Comparison of ENCODE assay signal across 8 cellular contexts in the genomic region with DNA sequence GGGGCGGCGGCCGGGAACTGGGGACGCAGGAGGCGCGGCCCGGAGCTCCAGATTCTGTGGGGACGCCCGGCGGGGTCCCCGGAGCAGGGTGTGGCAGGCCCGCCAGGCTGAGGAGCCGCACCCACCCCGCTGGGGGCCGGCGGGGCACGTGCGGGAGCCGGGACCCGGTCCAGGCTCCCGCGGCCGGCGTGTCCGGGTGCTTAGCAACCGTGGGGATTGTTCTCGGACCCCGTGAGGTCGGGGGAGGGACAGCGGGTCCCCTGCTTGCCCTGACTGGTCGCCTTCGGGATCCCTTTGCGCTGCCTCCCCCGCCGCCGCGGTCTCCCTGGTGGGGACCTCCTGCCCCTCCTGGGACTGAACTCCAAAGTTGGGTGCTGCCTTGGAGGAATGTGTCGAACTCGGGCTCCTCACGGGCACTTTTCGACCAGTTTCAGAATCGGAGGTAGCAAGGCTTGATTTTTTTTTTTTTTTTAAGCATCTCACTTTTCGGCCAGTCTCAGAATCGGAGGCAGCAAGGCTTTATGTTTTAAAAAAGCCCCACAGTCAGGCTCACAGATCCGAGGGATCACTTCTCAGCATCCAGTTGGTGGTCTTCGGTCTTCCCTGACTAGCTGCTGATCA. TPM values are rescaled to one million over a fixed set of nuclear protein-coding genes. Genes with fewer than 3 reads are reported as not detected.
DNase-seq lines count a peak whose midpoint lies in the region; ATAC-seq, FAIRE-seq and TF ChIP-seq lines count a peak whose summit lies in the region.

No MANE protein-coding gene starts in this region.

- no peak for ATAC-seq in CD4-positive, alpha-beta T cell (ENCODE audit: poor library complexity)
- ATAC-seq in GM19351 (IDR thresholded peaks at IDR 0.05; ENCODE audit: unreplicated experiment) = peak; percentile 36
- ATAC-seq in HG03432 (IDR thresholded peaks at IDR 0.05; ENCODE audit: unreplicated experiment) = peak; percentile 33
- peak; percentile 60 for ATAC-seq in K562
- ATAC-seq in gastrocnemius medialis = peak; percentile 6 to 20

- H3K36me3 Mint-ChIP-seq in CD4-positive, alpha-beta T cell (ENCODE audit: low read depth) = peaks cover 33% of the 10 kb centered on the region

- peak overlapping the region; percentile 89 for H3K27ac Mint-ChIP-seq in CD4-positive, alpha-beta T cell

- 1% methylated on average over 39 of the region's 46 CpGs for WGBS in K562 (ENCODE audit: insufficient coverage, low coverage, missing lambda C conversion rate)
- WGBS in iPS DF 6.9 (ENCODE audit: insufficient coverage, insufficient read length) = no CpG with 5 or more reads among the region's 46 CpGs

- TF ChIP-seq POLR2A in K562 (conservative IDR thresholded peaks at IDR 0.05) = peak; percentile 23; the same call in 1 of the 2 replicates
- no peak for TF ChIP-seq POLR2A in gastrocnemius medialis (IDR thresholded peaks at IDR 0.05)

- peak overlapping the region; percentile 85 for H3K4me3 Mint-ChIP-seq in CD4-positive, alpha-beta T cell

- no peaks in the 10 kb centered on the region for H3K9me3 ChIP-seq in CD4-positive, alpha-beta T cell (ENCODE audit: control insufficient read depth, low read length)
- H3K9me3 ChIP-seq in K562 (replicated peaks; ENCODE audit: control insufficient read depth, insufficient read depth, low read depth, low read length) = no peaks in the 10 kb centered on the region
- no peaks in the 10 kb centered on the region for H3K9me3 ChIP-seq in iPS DF 6.9 (ENCODE audit: control insufficient read depth, insufficient read depth, low read length)
- no peaks in the 10 kb centered on the region for H3K9me3 ChIP-seq in gastrocnemius medialis

- H4K20me1 ChIP-seq in K562 (replicated peaks; ENCODE audit: control insufficient read depth, insufficient read depth, low read length) = no peaks in the 10 kb centered on the region

- in situ Hi-C loops in K562 (cut with MboI) (no loop called here), gastrocnemius medialis (cut with MboI; ENCODE audit: low sequenced_read_pairs in 4 of 4) (no loop called here)

- H3K4me2 ChIP-seq in K562 (ENCODE audit: insufficient read depth, low read length) = peak overlapping the region; percentile 89

- no peaks in the 10 kb centered on the region for H3K27me3 ChIP-seq in CD4-positive, alpha-beta T cell (ENCODE audit: control insufficient read depth, insufficient read depth, low read length)
- H3K27me3 ChIP-seq in K562 (ENCODE audit: control insufficient read depth in 2 of 2, insufficient read depth in 2 of 2, low read length in 2 of 2) (no peaks in the 10 kb centered on the region), iPS DF 6.9 (ENCODE audit: control insufficient read depth, insufficient read depth, low read length) (no peaks in the 10 kb centered on the region), gastrocnemius medialis (no peaks in the 10 kb centered on the region)

- H3K27me3 Mint-ChIP-seq in CD4-positive, alpha-beta T cell = no peaks in the 10 kb centered on the region

- peak overlapping the region; percentile 61 for H3K27ac ChIP-seq in CD4-positive, alpha-beta T cell (ENCODE audit: low read depth, low read length)
- H3K27ac ChIP-seq in K562 (ENCODE audit: extremely low read depth, low read depth, low read length) (peak overlapping the region; percentile 69), iPS DF 6.9 (ENCODE audit: low read length) (no peak overlapping the region), gastrocnemius medialis (peak overlapping the region; percentile 88 to 97 (median 92))

- H3K36me3 ChIP-seq in K562 (ENCODE audit: control insufficient read depth, insufficient read depth, low read length) = peaks cover 6% of the 10 kb centered on the region; the same call in 1 of the 3 replicates
- no peaks in the 10 kb centered on the region for H3K36me3 ChIP-seq in iPS DF 6.9 (ENCODE audit: control insufficient read depth, insufficient read depth, low read length)
- H3K36me3 ChIP-seq in gastrocnemius medialis = peaks cover 0 to 32% of the 10 kb centered on the region in 2 donors

- POLR2A ChIA-PET in CD4-positive, alpha-beta T cell (lab: Charles Lee) = interaction anchor here (0.7 to 1.9 kb wide), 24 partner anchors 12 to 1456 kb away, joined by 3 to 58 read pairs (median 5); a partner anchor contains a TSS
- POLR2A ChIA-PET in K562 (lab: Yijun Ruan, JAX) = interaction anchor here (0.7 to 1.4 kb wide), 13 partner anchors 9 to 922 kb away, joined by 3 to 13 read pairs (median 4); a partner anchor contains a TSS

- H3K4me1 Mint-ChIP-seq in CD4-positive, alpha-beta T cell (ENCODE audit: low read depth) = peaks cover 24% of the 10 kb centered on the region

- TF ChIP-seq RAD21 in K562 (CRISPR knock-in tag; conservative IDR thresholded peaks at IDR 0.05 in 1 of 2, IDR thresholded peaks at IDR 0.05 in 1 of 2) = no peak

- H3K9me3 Mint-ChIP-seq in CD4-positive, alpha-beta T cell = no peaks in the 10 kb centered on the region

- H3K9me1 ChIP-seq in K562 (ENCODE audit: control insufficient read depth, insufficient read depth, low read length) = no peaks in the 10 kb centered on the region

- H3K9ac ChIP-seq in K562 (ENCODE audit: insufficient read depth in 1 of 2, low read depth in 2 of 2, low read length in 2 of 2) = peak overlapping the region; percentile 70 to 94

- BruUV-seq in K562 (replicated peaks; lab: Mats Ljungman, UMichigan) = no TSS peak

- peak overlapping the region; percentile 91 for H2AFZ ChIP-seq in K562 (ENCODE audit: low read depth, low read length)

- peak in 8 of 10 experiments; percentile 4 to 42 (median 20) for DNase-seq in CD4-positive, alpha-beta T cell
- DNase-seq in SK-N-DZ (ENCODE audit: low spot score) (peak; percentile 45), K562 (ENCODE audit: extremely low read depth in 1 of 4, low spot score in 3 of 4) (peak; percentile 77 to 88 (median 84)), iPS DF 6.9 (ENCODE audit: low read depth, low spot score) (no peak), gastrocnemius medialis (peak; percentile 4 to 41), OCI-M2 (lab: John Stamatoyannopoulos, UW; ENCODE audit: unreplicated experiment) (no peak)

- H3K79me2 ChIP-seq in K562 (ENCODE audit: control insufficient read depth, insufficient read depth, low read length) = peaks cover 6% of the 10 kb centered on the region; the same call in 1 of the 3 replicates

- TF ChIP-seq CTCF in CD4-positive, alpha-beta T cell (IDR thresholded peaks at IDR 0.05) = no peak
- TF ChIP-seq CTCF in K562 (IDR thresholded peaks at IDR 0.05 in 2 of 3, conservative IDR thresholded peaks at IDR 0.05 in 1 of 3; ENCODE audit: insufficient read depth in 2 of 3, low read depth in 1 of 3, low read length in 3 of 3) (no peak), gastrocnemius medialis (IDR thresholded peaks at IDR 0.05 in 4 of 5, conservative IDR thresholded peaks at IDR 0.05 in 1 of 5) (no peak)

- H3K4me1 ChIP-seq in K562 (replicated peaks in 1 of 2; ENCODE audit: control insufficient read depth in 2 of 2, insufficient read depth in 2 of 2, low read length in 2 of 2) = peaks cover 13 to 18% of the 10 kb centered on the region in 2 experiments; a peak in 4 of 5 replicates
- H3K4me1 ChIP-seq in iPS DF 6.9 (ENCODE audit: control insufficient read depth, insufficient read depth, low read length) = peaks cover 1% of the 10 kb centered on the region; the same call in 1 of the 2 replicates
- H3K4me1 ChIP-seq in gastrocnemius medialis = peaks cover 17 to 20% of the 10 kb centered on the region in 2 donors

- H3K4me3 ChIP-seq in K562 = peak overlapping the region; percentile 86
- peak overlapping the region; percentile 95 for H3K4me3 ChIP-seq in iPS DF 6.9 (ENCODE audit: low read length)
- peak overlapping the region; percentile 69 to 92 (median 72) for H3K4me3 ChIP-seq in gastrocnemius medialis

- no peak for TF ChIP-seq EP300 in K562 (IDR thresholded peaks at IDR 0.05; ENCODE audit: low read length)

- CTCF ChIA-PET in CD4-positive, alpha-beta T cell (lab: Charles Lee) = interaction anchor here (0.5 to 2.8 kb wide), 11 partner anchors 9 to 317 kb away, joined by 3 to 44 read pairs (median 3); a partner anchor contains a TSS
- CTCF ChIA-PET in K562 (lab: Yijun Ruan, JAX; ENCODE audit: low intra/inter-chr PET ratio) = interaction anchor here (0.6 to 1.0 kb wide), 2 partner anchors 15 to 49 kb away, joined by 3 to 5 read pairs; no protein-coding TSS in a partner anchor

- FAIRE-seq in K562 (lab: Jason Lieb, UNC) = no peak

- intact Hi-C loops in CD4-positive, alpha-beta T cell (cut with DNase I, micrococcal nuclease) = loop anchor here (2.0 to 10.0 kb wide), 5 partner anchors 46 to 494 kb away; a partner anchor contains a TSS
- intact Hi-C loops in K562 (cut with micrococcal nuclease) (no loop called here), gastrocnemius medialis (cut with DNase I; ENCODE audit: low total_unique reads) (loop anchor here (5.0 kb wide), 3 partner anchors 234 to 404 kb away; a partner anchor contains a TSS)

RNA-seq across cellular contexts. Expression of a gene that starts 0.5 kb away (rescaled TPM):
- 10 to 100 TPM; 26.0 to 28.7 TPM for total RNA-seq in CD4-positive, alpha-beta T cell
- polyA plus RNA-seq in SK-N-DZ (2014; cell fraction: cytosol; rRNA removed) = 9.1 and 10.8 TPM in 2 replicates
- 7.5 and 9.3 TPM in 2 replicates for polyA plus RNA-seq in SK-N-DZ (2014; cell fraction: nucleus; rRNA removed)
- 12.3 and 13.2 TPM in 2 replicates for total RNA-seq in K562 (2011; cell fraction: chromatin; rRNA removed; ENCODE audit: low replicate concordance)
- 6.0 and 6.4 TPM in 2 replicates for total RNA-seq in K562 (2011; cell fraction: nucleolus; rRNA removed)
- total RNA-seq in K562 (2011; cell fraction: nucleoplasm; rRNA removed) = 10.6 and 13.1 TPM in 2 replicates
- total RNA-seq in K562 (2014; rRNA removed) (14.3 and 14.6 TPM in 2 replicates), K562 (2014; rRNA removed; fragmentation: Illumina TruSeq; extraction: Trizol) (13.0 and 16.4 TPM in 2 replicates), K562 (2015; rRNA removed; fragmentation: Illumina TruSeq; extraction: Trizol) (11.9 and 13.1 TPM in 2 replicates), K562 (2021) (10.8 and 12.4 TPM in 2 replicates), gastrocnemius medialis (10 to 100 TPM in 3 of 4 donors, 1 to 10 TPM in 1; 9.4 to 20.0 (median 15.5) TPM)
- polyA plus RNA-seq in K562 (2011; rRNA removed) (9.7 and 11.0 TPM in 2 replicates), K562 (2014; fragmentation: Illumina TruSeq; extraction: Trizol) (7.8 and 11.3 TPM in 2 replicates), K562 (2014; fragmentation: Nextera tagmentation; extraction: Ambion mirVana) (10 to 100 TPM in 1 of 2 experiments, 1 to 10 TPM in 1; 9.5 to 14.6 TPM), K562 (2014; rRNA removed) (11.4 and 13.6 TPM in 2 replicates)
- polyA plus RNA-seq in K562 (2011; cell fraction: cytosol; rRNA removed) = 2.8 and 5.7 TPM in 2 replicates
- 8.8 and 11.1 TPM in 2 replicates for polyA plus RNA-seq in K562 (2011; cell fraction: nucleus; rRNA removed)
- polyA plus RNA-seq in K562 (2012) = 7.7 and 8.6 TPM in 2 replicates
- polyA minus RNA-seq in K562 (2011; rRNA and poly(A)+ RNA removed) = 14.6 and 19.8 TPM in 2 replicates
- polyA minus RNA-seq in K562 (2011; cell fraction: cytosol; rRNA and poly(A)+ RNA removed) = 2.8 and 12.1 TPM in 2 replicates
- polyA minus RNA-seq in K562 (2011; cell fraction: nucleus; rRNA and poly(A)+ RNA removed) = 5.1 and 11.2 TPM in 2 replicates

RNA-seq across cellular contexts. Expression of a gene that starts 46.7 kb away (rescaled TPM):
- 10 to 100 TPM; 20.3 to 22.7 TPM for total RNA-seq in CD4-positive, alpha-beta T cell
- 32.9 and 37.6 TPM in 2 replicates for polyA plus RNA-seq in SK-N-DZ (2014; cell fraction: cytosol; rRNA removed)
- 22.9 and 28.5 TPM in 2 replicates for polyA plus RNA-seq in SK-N-DZ (2014; cell fraction: nucleus; rRNA removed)
- 38.9 and 95.6 TPM in 2 replicates for total RNA-seq in K562 (2011; cell fraction: chromatin; rRNA removed; ENCODE audit: low replicate concordance)
- 20.0 and 21.6 TPM in 2 replicates for total RNA-seq in K562 (2011; cell fraction: nucleolus; rRNA removed)
- 42.5 and 46.3 TPM in 2 replicates for total RNA-seq in K562 (2011; cell fraction: nucleoplasm; rRNA removed)
- total RNA-seq in K562 (2014; rRNA removed) (18.2 and 27.2 TPM in 2 replicates), K562 (2014; rRNA removed; fragmentation: Illumina TruSeq; extraction: Trizol) (27.1 and 31.5 TPM in 2 replicates), K562 (2015; rRNA removed; fragmentation: Illumina TruSeq; extraction: Trizol) (24.7 and 25.7 TPM in 2 replicates), K562 (2021) (23.1 and 23.8 TPM in 2 replicates), gastrocnemius medialis (10 to 100 TPM; 19.2 to 71.6 (median 31.2) TPM)
- polyA plus RNA-seq in K562 (2011; rRNA removed) (18.4 and 24.4 TPM in 2 replicates), K562 (2014; fragmentation: Illumina TruSeq; extraction: Trizol) (26.9 and 31.3 TPM in 2 replicates), K562 (2014; fragmentation: Nextera tagmentation; extraction: Ambion mirVana) (10 to 100 TPM; 23.1 to 27.4 TPM), K562 (2014; rRNA removed) (16.9 and 18.6 TPM in 2 replicates)
- 9.6 and 15.1 TPM in 2 replicates for polyA plus RNA-seq in K562 (2011; cell fraction: cytosol; rRNA removed)
- polyA plus RNA-seq in K562 (2011; cell fraction: nucleus; rRNA removed) = 23.7 and 41.6 TPM in 2 replicates
- 14.9 and 21.8 TPM in 2 replicates for polyA plus RNA-seq in K562 (2012)
- polyA minus RNA-seq in K562 (2011; rRNA and poly(A)+ RNA removed) = 20.1 and 32.5 TPM in 2 replicates
- polyA minus RNA-seq in K562 (2011; cell fraction: cytosol; rRNA and poly(A)+ RNA removed) = 9.1 and 14.3 TPM in 2 replicates
- polyA minus RNA-seq in K562 (2011; cell fraction: nucleus; rRNA and poly(A)+ RNA removed) = 12.3 and 14.1 TPM in 2 replicates

RNA-seq across cellular contexts. Expression of a gene that starts 54.3 kb away (rescaled TPM):
- total RNA-seq in CD4-positive, alpha-beta T cell = 10 to 100 TPM; 33.6 to 36.2 TPM
- polyA plus RNA-seq in SK-N-DZ (2014; cell fraction: cytosol; rRNA removed) = 1.6 and 4.4 TPM in 2 replicates
- polyA plus RNA-seq in SK-N-DZ (2014; cell fraction: nucleus; rRNA removed) = 0.45 TPM in 1 of 2 replicates, not detected in the other
- 0.67 TPM in 1 of 2 replicates, not detected in the other for total RNA-seq in K562 (2011; cell fraction: chromatin; rRNA removed; ENCODE audit: low replicate concordance)
- total RNA-seq in K562 (2011; cell fraction: nucleolus; rRNA removed) = 2.6 and 3.8 TPM in 2 replicates
- 1.1 and 2.4 TPM in 2 replicates for total RNA-seq in K562 (2011; cell fraction: nucleoplasm; rRNA removed)
- total RNA-seq in K562 (2014; rRNA removed) (4.5 and 4.7 TPM in 2 replicates), K562 (2014; rRNA removed; fragmentation: Illumina TruSeq; extraction: Trizol) (0.99 and 1.0 TPM in 2 replicates), K562 (2015; rRNA removed; fragmentation: Illumina TruSeq; extraction: Trizol) (1.6 and 2.2 TPM in 2 replicates), K562 (2021) (3.8 and 5.0 TPM in 2 replicates), gastrocnemius medialis (10 to 100 TPM in 3 of 4 donors, 1 to 10 TPM in 1; 7.7 to 25.1 (median 14.5) TPM)
- polyA plus RNA-seq in K562 (2011; rRNA removed) (2.0 and 2.7 TPM in 2 replicates), K562 (2014; fragmentation: Illumina TruSeq; extraction: Trizol) (2.4 and 2.9 TPM in 2 replicates), K562 (2014; fragmentation: Nextera tagmentation; extraction: Ambion mirVana) (under 1 TPM; 0.17 to 0.76 TPM), K562 (2014; rRNA removed) (4.0 and 4.4 TPM in 2 replicates)
- 3.4 and 3.9 TPM in 2 replicates for polyA plus RNA-seq in K562 (2011; cell fraction: cytosol; rRNA removed)
- polyA plus RNA-seq in K562 (2011; cell fraction: nucleus; rRNA removed) = 0.55 and 1.0 TPM in 2 replicates
- polyA plus RNA-seq in K562 (2012) = 8.1 and 10.3 TPM in 2 replicates
- polyA minus RNA-seq in K562 (2011; rRNA and poly(A)+ RNA removed) = 0.60 TPM in 1 of 2 replicates, not detected in the other
- polyA minus RNA-seq in K562 (2011; cell fraction: cytosol; rRNA and poly(A)+ RNA removed) = 1.4 and 2.8 TPM in 2 replicates
- not detected in 2 replicates for polyA minus RNA-seq in K562 (2011; cell fraction: nucleus; rRNA and poly(A)+ RNA removed)

Comparison
In these comparisons a context has a peak if more than half of its experiments do, and no peak if none do; other contexts are left out.
1. DNase-seq: peak in CD4-positive, alpha-beta T cell (8 of 10), SK-N-DZ (single experiment), K562 (4 of 4) and gastrocnemius medialis (2 of 2); none in iPS DF 6.9 (single experiment) and OCI-M2 (single experiment).
2. Peak in every context shown above with its lines, with median percentiles within 50 percentile points of each other: H3K4me3 ChIP-seq.